Comparison of ENCODE assay signal across 8 cellular contexts in the genomic region with DNA sequence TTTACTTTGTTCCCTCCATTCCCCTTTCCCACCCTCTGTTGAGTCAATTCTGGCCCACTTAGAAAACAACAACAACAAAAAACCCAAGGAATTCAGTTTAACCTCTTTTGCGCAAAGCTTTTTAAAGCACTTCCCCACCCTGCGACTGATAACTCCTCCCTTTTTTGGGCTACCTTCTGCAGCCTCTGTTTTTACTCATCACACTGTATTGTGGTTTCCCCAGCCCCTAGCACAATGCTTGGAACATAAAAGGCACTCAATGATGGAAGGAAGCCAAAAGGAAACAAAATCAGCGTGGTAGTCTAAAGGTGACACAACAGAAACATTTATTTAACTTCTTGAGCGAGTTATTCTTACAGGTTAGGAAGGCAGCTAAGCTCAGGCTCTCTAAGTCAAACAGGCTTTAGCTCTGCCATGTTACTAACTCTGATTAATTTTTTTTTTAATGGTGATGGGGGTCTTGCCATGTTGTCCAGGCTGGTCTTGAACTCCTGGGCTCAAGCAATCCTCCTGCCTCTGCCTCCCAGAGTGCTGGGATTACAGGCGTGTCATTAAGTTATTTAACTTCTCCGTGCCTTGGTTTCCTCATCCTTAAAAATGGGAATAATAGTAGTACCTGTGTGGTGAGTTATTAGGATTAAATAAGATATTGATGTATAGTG. TPM values are rescaled to one million over a fixed set of nuclear protein-coding genes. Genes with fewer than 3 reads are reported as not detected.
DNase-seq lines count a peak whose midpoint lies in the region; ATAC-seq and TF ChIP-seq lines count a peak whose summit lies in the region.

No MANE protein-coding gene starts in this region.

- H3K4me1 Mint-ChIP-seq in effector memory CD8-positive, alpha-beta T cell (ENCODE audit: low read depth in 2 of 2), result peaks cover 35 to 37% of the 10 kb centered on the region in 2 donors
- H3K4me1 Mint-ChIP-seq in neural crest cell, result peaks cover 51% of the 10 kb centered on the region

- peak; percentile 27 for ATAC-seq in GM18511 (IDR thresholded peaks at IDR 0.05; ENCODE audit: unreplicated experiment)
- ATAC-seq in effector memory CD8-positive, alpha-beta T cell (replicated peaks), result peak; percentile 45

- H3K27ac Mint-ChIP-seq in effector memory CD8-positive, alpha-beta T cell, result peak overlapping the region; percentile 65 to 86
- H3K27ac Mint-ChIP-seq in neural crest cell (ENCODE audit: unreplicated experiment), result peak overlapping the region; percentile 76

- H3K27me3 Mint-ChIP-seq in effector memory CD8-positive, alpha-beta T cell, result no peaks in the 10 kb centered on the region
- H3K27me3 Mint-ChIP-seq in neural crest cell (ENCODE audit: low read depth), result no peaks in the 10 kb centered on the region

- peak overlapping the region; percentile 97 for H3K4me3 Mint-ChIP-seq in effector memory CD8-positive, alpha-beta T cell
- H3K4me3 Mint-ChIP-seq in neural crest cell, result peak overlapping the region; percentile 88

- H3K36me3 Mint-ChIP-seq in effector memory CD8-positive, alpha-beta T cell (ENCODE audit: insufficient read depth), result peaks cover 16% of the 10 kb centered on the region
- H3K36me3 Mint-ChIP-seq in neural crest cell (ENCODE audit: low read depth), result no peaks in the 10 kb centered on the region

- peak; percentile 45 for DNase-seq in A172 (ENCODE audit: low spot score)
- peak; percentile 73 for DNase-seq in M059J (ENCODE audit: low read depth)
- DNase-seq in effector memory CD8-positive, alpha-beta T cell, result peak; percentile 41 to 47 (median 45)
- DNase-seq in neural crest cell (ENCODE audit: low read depth, low spot score), result no peak
- no peak for DNase-seq in COLO829 (ENCODE audit: low spot score)
- no peak for DNase-seq in NCI-H524 treated with DMSO at 0.1 percent for 48 hours (lab: John Stamatoyannopoulos, UW)

- TF ChIP-seq CTCF in WI38 (IDR thresholded peaks at IDR 0.05; ENCODE audit: low read depth, low read length) (no peak), neural crest cell (conservative IDR thresholded peaks at IDR 0.05) (no peak)

- peak overlapping the region; percentile 76 for H3K4me3 ChIP-seq in WI38 (ENCODE audit: low read depth, low read length)

- H3K9me3 Mint-ChIP-seq in effector memory CD8-positive, alpha-beta T cell, result no peaks in the 10 kb centered on the region
- H3K9me3 Mint-ChIP-seq in neural crest cell, result no peaks in the 10 kb centered on the region

RNA-seq across cellular contexts. Expression of a gene that starts 1.3 kb away (rescaled TPM):
- total RNA-seq in A172 (2014; rRNA removed; shearing (Covaris generic)), result 6.0 and 10.0 TPM in 2 replicates
- total RNA-seq in M059J (2014; rRNA removed; shearing (Covaris generic)), result 1.2 and 3.3 TPM in 2 replicates
- total RNA-seq in neural crest cell, result 25.0 and 29.0 TPM in 2 replicates

Comparison
In these comparisons a context has a peak if more than half of its experiments do, and no peak if none do; other contexts are left out.
1. DNase-seq: peak in A172 (single experiment), M059J (single experiment) and effector memory CD8-positive, alpha-beta T cell (3 of 3); none in neural crest cell (single experiment), COLO829 (single experiment) and NCI-H524 treated with DMSO at 0.1 percent for 48 hours (single experiment).